In the genomic region with DNA sequence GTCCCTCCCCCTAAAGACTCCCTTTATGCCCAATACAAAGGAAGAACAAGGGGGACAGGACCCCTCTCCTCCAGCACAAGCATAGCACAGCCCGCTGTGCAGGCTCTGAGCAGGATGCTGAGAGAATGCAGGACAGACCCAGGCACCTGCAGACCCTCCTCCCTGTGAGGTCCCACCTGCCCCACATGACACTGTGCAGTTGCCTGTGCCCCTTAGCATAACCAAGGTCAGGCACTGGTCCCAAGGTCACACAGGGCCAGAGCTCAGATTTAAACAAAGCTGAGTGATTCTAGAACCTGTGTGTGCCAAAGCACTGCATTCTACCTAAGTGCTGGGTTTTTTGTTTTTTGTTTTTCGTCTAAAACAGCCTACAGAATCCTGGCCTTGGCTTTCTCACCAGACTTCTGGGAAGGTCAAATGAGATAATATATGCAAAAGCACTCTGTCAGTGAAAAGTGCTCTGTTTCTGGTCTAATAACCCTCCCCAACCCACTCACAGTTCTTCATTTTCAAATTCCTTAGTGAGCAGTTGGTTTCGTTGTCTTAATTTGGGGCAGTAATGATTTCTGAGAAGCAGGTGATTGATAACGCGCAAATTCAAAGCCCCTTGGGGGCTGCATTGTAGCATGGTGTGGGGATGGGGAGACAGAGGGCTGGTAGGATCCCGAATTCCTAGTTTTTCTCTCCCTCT, we compare ENCODE assay signal across 14 cellular contexts.
DNase-seq lines count a peak whose midpoint lies in the region; ATAC-seq lines count a peak whose summit lies in the region.
"Had no signal": no experiment of that assay in that cellular context is flagged by ENCODE, and none has a peak within 500 bp of the region (broad histone marks: within the 10 kb centered on the region; RNA-seq: fewer than 3 reads in every experiment).

No MANE protein-coding gene starts in this region.

- ATAC-seq in GM18498 (IDR thresholded peaks at IDR 0.05; ENCODE audit: unreplicated experiment) (peak; percentile 79), GM19467 (IDR thresholded peaks at IDR 0.05; ENCODE audit: unreplicated experiment) (peak; percentile 69), HG02798 (IDR thresholded peaks at IDR 0.05; ENCODE audit: poor library complexity, unreplicated experiment) (peak; percentile 84), HG03469 (IDR thresholded peaks at IDR 0.05; ENCODE audit: unreplicated experiment) (peak; percentile 82)
- ATAC-seq: body of pancreas had no signal

- DNase-seq in SHP77 (lab: John Stamatoyannopoulos, UW) (no peak), cerebellar cortex (ENCODE audit: low spot score) (no peak)
- DNase-seq in activated naive CD4-positive, alpha-beta T cell treated with Interleukin-2 at 50 U/mL for 16 hours: no peak
- DNase-seq in activated CD8-positive, alpha-beta memory T cell treated with anti-CD3 and anti-CD28 coated beads for 24 hours: no peak
- DNase-seq: ACHN, activated B cell treated with CpG ODN at 0.5 μM for 24 hours, body of pancreas, NCI-H510A treated with DMSO at 0.1 percent for 48 hours, Right ventricle myocardium superior, upper lobe of left lung had no signal
